In genomic region chr7:37344886-37345579, GRCh38 we compare ENCODE assay signal across 12 cellular contexts.
DNase-seq lines count a peak whose midpoint lies in the region; ATAC-seq, FAIRE-seq and TF ChIP-seq lines count a peak whose summit lies in the region.
"Had no signal": no experiment of that assay in that cellular context is flagged by ENCODE, and none has a peak within 500 bp of the region (broad histone marks: within the 10 kb centered on the region; RNA-seq: fewer than 3 reads in every experiment).

No MANE protein-coding gene starts in this region.

- no peaks in the 10 kb centered on the region for H3K9me3 Mint-ChIP-seq in CD14-positive monocyte

- intact Hi-C loops in CD14-positive monocyte (cut with micrococcal nuclease) (no loop called here), endothelial cell of umbilical vein (cut with micrococcal nuclease) (no loop called here)

- no peak overlapping the region for H3K4me3 ChIP-seq in endothelial cell of umbilical vein (replicated peaks in 1 of 3; ENCODE audit: insufficient read depth in 1 of 3, low read depth in 1 of 3, low read length in 3 of 3)

- peaks cover 55% of the 10 kb centered on the region for H3K4me1 Mint-ChIP-seq in CD14-positive monocyte

- no peak for TF ChIP-seq POLR2A in endothelial cell of umbilical vein (IDR thresholded peaks at IDR 0.05; ENCODE audit: low read depth, low read length)

- H3K4me2 ChIP-seq in endothelial cell of umbilical vein (ENCODE audit: insufficient read depth, low read length), result no peak overlapping the region

- H4K20me1 ChIP-seq in endothelial cell of umbilical vein (replicated peaks; ENCODE audit: control insufficient read depth, extremely low read depth, insufficient read depth, low read length), result no peaks in the 10 kb centered on the region

- no peak overlapping the region for H2AFZ ChIP-seq in endothelial cell of umbilical vein (ENCODE audit: low read depth, low read length)

- CTCF ChIA-PET in endothelial cell of umbilical vein (lab: Charles Lee), result interaction anchor here (0.8 to 1.1 kb wide), 2 partner anchors 10 to 85 kb away, joined by 3 to 4 read pairs; no protein-coding TSS in a partner anchor

- H3K36me3 ChIP-seq in endothelial cell of umbilical vein (ENCODE audit: control insufficient read depth in 2 of 2, extremely low read depth in 1 of 2, insufficient read depth in 2 of 2, low read length in 2 of 2), result no peaks in the 10 kb centered on the region

- H3K36me3 Mint-ChIP-seq in CD14-positive monocyte, result peaks cover 11 to 12% of the 10 kb centered on the region in 2 donors

- no peak overlapping the region for H3K9ac ChIP-seq in endothelial cell of umbilical vein (replicated peaks; ENCODE audit: extremely low read depth, insufficient read depth, low read length)

- peak; percentile 29 for ATAC-seq in GM21423 (IDR thresholded peaks at IDR 0.05; ENCODE audit: unreplicated experiment)

- H3K27me3 Mint-ChIP-seq in CD14-positive monocyte (ENCODE audit: low read depth in 3 of 3), result no peaks in the 10 kb centered on the region

- no peak overlapping the region for H3K27ac ChIP-seq in endothelial cell of umbilical vein (ENCODE audit: insufficient read depth, low read depth, low read length)

- no peaks in the 10 kb centered on the region for H3K9me3 ChIP-seq in endothelial cell of umbilical vein (replicated peaks; ENCODE audit: control insufficient read depth, insufficient read depth, low read length)

- TF ChIP-seq CTCF in CD14-positive monocyte (IDR thresholded peaks at IDR 0.05), result no peak
- no peak for TF ChIP-seq CTCF in endothelial cell of umbilical vein (IDR thresholded peaks at IDR 0.05; ENCODE audit: extremely low read depth in 1 of 2, insufficient read depth in 1 of 2, low read depth in 1 of 2, low read length in 2 of 2)

- POLR2A ChIA-PET in endothelial cell of umbilical vein (lab: Charles Lee), result no interaction called here

- H3K27me3 ChIP-seq in endothelial cell of umbilical vein (ENCODE audit: control insufficient read depth in 2 of 2, insufficient read depth in 2 of 2, low read length in 2 of 2), result no peaks in the 10 kb centered on the region

- H3K9me1 ChIP-seq in endothelial cell of umbilical vein (replicated peaks; ENCODE audit: control insufficient read depth, extremely low read depth, insufficient read depth, low read length), result no peaks in the 10 kb centered on the region

- no TSS peak for BruUV-seq in endothelial cell of umbilical vein (replicated peaks; lab: Mats Ljungman, UMichigan)

- H3K4me1 ChIP-seq in endothelial cell of umbilical vein (ENCODE audit: control insufficient read depth, extremely low read depth, insufficient read depth, low read length), result peaks cover 2% of the 10 kb centered on the region

- H3K4me3 Mint-ChIP-seq in CD14-positive monocyte, result no peak overlapping the region

- no peak for DNase-seq in CD14-positive monocyte (ENCODE audit: low spot score)
- DNase-seq in NCI-H69 (lab: John Stamatoyannopoulos, UW), result peak; percentile 30
- DNase-seq in endothelial cell of umbilical vein (ENCODE audit: low read depth, low spot score), result peak; percentile 75
- no peak for DNase-seq in NCI-H1092 (lab: John Stamatoyannopoulos, UW)
- DNase-seq in NCI-H2107 treated with DMSO at 0.1 percent for 48 hours (lab: John Stamatoyannopoulos, UW; ENCODE audit: unreplicated experiment), result no peak
- DNase-seq in frontal cortex (ENCODE audit: low spot score in 2 of 2), result no peak
- no peak for DNase-seq in OCI-M2 (lab: John Stamatoyannopoulos, UW; ENCODE audit: unreplicated experiment)
- DNase-seq: activated CD4-positive, alpha-beta T cell treated with anti-CD3 and anti-CD28 coated beads, Interleukin-2, amount 50 U/mL, for 4 hours; NCI-H1694 treated with DMSO at 0.1 percent for 48 hours; nucleus accumbens had no signal

- peak overlapping the region; percentile 36 to 79 (median 46) for H3K27ac Mint-ChIP-seq in CD14-positive monocyte

- dilution Hi-C loops in endothelial cell of umbilical vein (cut with MboI; ENCODE audit: extremely low pct_ligation_motif_present, low sequenced_read_pairs), result no loop called here

- peak; percentile 24 for FAIRE-seq in endothelial cell of umbilical vein (lab: Jason Lieb, UNC)
- no peak for FAIRE-seq in frontal cortex (lab: Jason Lieb, UNC)
- FAIRE-seq: H1 had no signal

- no peaks in the 10 kb centered on the region for H3K79me2 ChIP-seq in endothelial cell of umbilical vein (ENCODE audit: control insufficient read depth, insufficient read depth, low read length)

TF ChIP-seq in endothelial cell of umbilical vein, 7 proteins besides CTCF, POLR2A, EP300 and RAD21:
- TF ChIP-seq JUN (IDR thresholded peaks at IDR 0.05; ENCODE audit: borderline replicate concordance, insufficient read depth, insufficient read length, low read depth) (no peak), FOS (IDR thresholded peaks at IDR 0.05; ENCODE audit: borderline replicate concordance, insufficient read depth, low read length) (no peak), MYC (IDR thresholded peaks at IDR 0.05; ENCODE audit: low read depth, low read length) (no peak), MAX (IDR thresholded peaks at IDR 0.05; ENCODE audit: insufficient read depth, insufficient read length) (no peak), POLR2AphosphoS5 (IDR thresholded peaks at IDR 0.05; ENCODE audit: insufficient read depth, low read depth, low read length) (no peak), EZH2 (IDR thresholded peaks at IDR 0.05; ENCODE audit: borderline replicate concordance, low read depth, low read length, severe bottlenecking) (no peak), GATA2 (IDR thresholded peaks at IDR 0.05; ENCODE audit: insufficient read depth, insufficient read length, low read depth, low read length) (no peak)

Comparison
In these comparisons a context has a peak if more than half of its experiments do, and no peak if none do; other contexts are left out.
1. DNase-seq: peak in NCI-H69 (single experiment) and endothelial cell of umbilical vein (single experiment); none in CD14-positive monocyte (single experiment), NCI-H1092 (single experiment), NCI-H2107 treated with DMSO at 0.1 percent for 48 hours (single experiment), frontal cortex (0 of 2) and OCI-M2 (single experiment).